Comparison of ENCODE assay signal across 17 cellular contexts in the genomic region with DNA sequence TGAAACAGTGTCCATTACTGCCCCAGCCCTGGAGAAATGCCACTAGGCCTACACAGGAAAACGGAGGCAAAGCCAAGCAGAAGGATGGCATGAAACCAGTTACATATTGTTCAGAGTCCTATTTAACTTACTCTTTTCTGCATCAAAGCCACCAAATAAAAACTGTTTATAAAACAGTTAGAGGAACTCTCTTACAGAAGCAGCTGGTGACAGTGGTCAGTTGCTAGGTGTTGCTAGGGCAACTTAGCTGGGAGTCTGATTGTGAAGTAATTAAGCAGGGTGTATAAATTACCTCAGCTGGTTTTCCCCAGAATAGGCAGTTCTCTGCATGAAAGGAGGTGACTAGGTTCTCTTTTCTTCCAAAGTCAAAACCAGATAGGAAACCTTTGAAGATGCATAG.
DNase-seq lines count a peak whose midpoint lies in the region; ATAC-seq and TF ChIP-seq lines count a peak whose summit lies in the region.
"Had no signal": no experiment of that assay in that cellular context is flagged by ENCODE, and none has a peak within 500 bp of the region (broad histone marks: within the 10 kb centered on the region; RNA-seq: fewer than 3 reads in every experiment).

No MANE protein-coding gene starts in this region.

- no peaks in the 10 kb centered on the region for H3K36me3 ChIP-seq in sigmoid colon
- H3K36me3 ChIP-seq: BLaER1 treated with 17β-estradiol and CSF1 and Interleukin-3, amounts not matched to agents 10 nM and 100 nM; colonic mucosa; stomach had no signal

- H3K27ac ChIP-seq in sigmoid colon: peak overlapping the region in 3 of 4 donors; percentile 60 to 69 (median 63)
- H3K27ac ChIP-seq: BLaER1 treated with 17β-estradiol and CSF1 and Interleukin-3, amounts not matched to agents 10 nM and 100 nM; colonic mucosa; HL-60 had no signal

- H3K9me3 ChIP-seq in sigmoid colon: no peaks in the 10 kb centered on the region
- H3K9me3 ChIP-seq: colonic mucosa, stomach had no signal

- H3K4me1 ChIP-seq in sigmoid colon: peaks cover 0 to 43% (median 38%) of the 10 kb centered on the region in 4 donors
- H3K4me1 ChIP-seq: colonic mucosa, stomach had no signal

- no peak for ATAC-seq in HG02623 (IDR thresholded peaks at IDR 0.05; ENCODE audit: unreplicated experiment)
- ATAC-seq in HG03439 (IDR thresholded peaks at IDR 0.05; ENCODE audit: unreplicated experiment): no peak
- ATAC-seq: esophagus mucosa, HCT116, WTC11 had no signal

- no peaks in the 10 kb centered on the region for H3K27me3 ChIP-seq in sigmoid colon
- H3K27me3 ChIP-seq: BLaER1 treated with 17β-estradiol and CSF1 and Interleukin-3, amounts not matched to agents 10 nM and 100 nM; colonic mucosa; stomach had no signal

- no peak for TF ChIP-seq CTCF in sigmoid colon (IDR thresholded peaks at IDR 0.05)

- 55 to 63% methylated on average over 1 of the region's 1 CpG for WGBS in sigmoid colon, 2 donors

- DNase-seq in DMS79 (lab: John Stamatoyannopoulos, UW) (peak; percentile 9), NCI-H2107 (lab: John Stamatoyannopoulos, UW) (peak; percentile 44), cerebellar cortex (ENCODE audit: low spot score) (peak; percentile 25), sigmoid colon (no peak), dedifferentiated amniotic fluid mesenchymal stem cell (ENCODE audit: extremely low spot score) (no peak)
- DNase-seq: activated effector memory CD4-positive, alpha-beta T cell treated with anti-CD3 and anti-CD28 coated beads, Interleukin-2, amount 50 U/mL, for 16 hours; aorta; colonic mucosa; stimulated activated CD4-positive, alpha-beta T cell treated with anti-CD3 and anti-CD28 coated beads, Interleukin-12 subunit alpha, Interleukin-12 subunit beta, amount 100 ng/mL, for 4 hours; stomach had no signal

- intact Hi-C loops in sigmoid colon (cut with DNase I): no loop called here

- H3K4me3 ChIP-seq in sigmoid colon: no peak overlapping the region
- H3K4me3 ChIP-seq: BLaER1 treated with 17β-estradiol and CSF1 and Interleukin-3, amounts not matched to agents 10 nM and 100 nM; colonic mucosa; stomach had no signal

- TF ChIP-seq EP300 in sigmoid colon (IDR thresholded peaks at IDR 0.05): no peak

- TF ChIP-seq POLR2A in sigmoid colon (IDR thresholded peaks at IDR 0.05): no peak

Comparison
In these comparisons a context has a peak if more than half of its experiments do, and no peak if none do; other contexts are left out.
1. DNase-seq: peak in DMS79 (single experiment), NCI-H2107 (single experiment) and cerebellar cortex (single experiment); none in sigmoid colon (single experiment) and dedifferentiated amniotic fluid mesenchymal stem cell (single experiment).